Comparison of ENCODE assay signal across 8 cellular contexts in the genomic region with DNA sequence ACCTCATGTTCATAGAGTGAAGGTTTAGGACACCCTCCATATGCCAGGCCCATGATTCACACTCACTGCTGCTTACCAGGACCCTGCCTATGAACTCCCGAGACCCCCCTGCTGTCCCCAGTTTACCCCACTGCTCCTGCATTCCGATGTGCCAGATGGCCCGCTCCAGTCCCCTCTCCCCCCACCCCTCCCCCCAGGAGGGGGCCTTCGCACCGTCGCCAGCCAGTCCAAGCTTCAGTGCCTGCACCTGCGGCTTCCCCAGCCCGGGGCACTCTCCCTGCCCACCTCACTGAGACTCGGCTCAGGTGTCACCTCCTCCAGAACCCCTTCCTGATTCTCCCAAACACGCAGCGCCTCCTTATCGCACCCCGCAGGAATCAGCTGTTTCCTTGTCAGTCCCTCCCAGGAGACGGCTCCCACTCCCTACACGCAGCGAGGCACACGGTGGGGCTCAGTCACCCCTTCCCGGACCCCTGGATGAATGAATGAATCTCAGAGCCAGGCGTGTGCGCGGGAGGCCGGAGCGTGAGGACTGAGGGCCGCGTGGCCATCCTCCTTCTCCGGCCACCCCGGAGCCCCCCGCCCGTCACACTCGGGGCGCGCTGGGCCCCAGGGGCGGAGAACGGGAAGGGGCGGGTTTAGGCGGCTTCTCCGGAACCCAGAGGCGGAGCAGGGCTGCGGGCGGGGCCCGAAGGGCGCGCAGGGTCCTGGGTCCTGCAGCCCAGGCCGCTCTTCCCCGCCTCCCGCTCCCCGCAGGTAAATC. TPM values are rescaled to one million over a fixed set of nuclear protein-coding genes. Genes with fewer than 3 reads are reported as not detected.
DNase-seq lines count a peak whose midpoint lies in the region; ATAC-seq and TF ChIP-seq lines count a peak whose summit lies in the region.

No MANE protein-coding gene starts in this region.

- H3K27me3 ChIP-seq in stomach, result peaks cover 0 to 6% (median 0%) of the 10 kb centered on the region in 3 donors

- peak overlapping the region; percentile 69 for H3K27ac Mint-ChIP-seq in activated CD8-positive, alpha-beta T cell treated with anti-CD3 and anti-CD28 coated beads, Interleukin-2, amount 10 ng/mL, durations not matched to agents 7 days and 5 days
- peak overlapping the region; percentile 28 for H3K27ac Mint-ChIP-seq in endothelial cell (ENCODE audit: unreplicated experiment)

- peak; percentile 53 for ATAC-seq in GM18505 (IDR thresholded peaks at IDR 0.05; ENCODE audit: unreplicated experiment)
- peak; percentile 55 for ATAC-seq in HG02852 (IDR thresholded peaks at IDR 0.05; ENCODE audit: unreplicated experiment)
- ATAC-seq in activated CD8-positive, alpha-beta T cell treated with anti-CD3 and anti-CD28 coated beads, Interleukin-2, amount 10 ng/mL, durations not matched to agents 7 days and 5 days, result peak; percentile 77
- ATAC-seq in GM19452 (IDR thresholded peaks at IDR 0.05; ENCODE audit: unreplicated experiment), result no peak

- peak; percentile 19 to 58 for DNase-seq in NCI-H526 (lab: John Stamatoyannopoulos, UW)
- peak; percentile 77 for DNase-seq in activated CD8-positive, alpha-beta T cell treated with anti-CD3 and anti-CD28 coated beads, Interleukin-2, amount 10 ng/mL, durations not matched to agents 7 days and 5 days
- peak; percentile 56 for DNase-seq in endothelial cell (ENCODE audit: low spot score)
- peak; percentile 60 for DNase-seq in mucosa of gallbladder (ENCODE audit: low spot score)
- peak; percentile 68 for DNase-seq in stomach

- POLR2A ChIA-PET in activated CD8-positive, alpha-beta T cell treated with anti-CD3 and anti-CD28 coated beads, Interleukin-2, amount 10 ng/mL, durations not matched to agents 7 days and 5 days (lab: Charles Lee), result interaction anchor here (0.5 kb wide), 1 partner anchor 836 kb away, joined by 3 read pairs; no protein-coding TSS in a partner anchor

- peak overlapping the region; percentile 78 for H3K4me3 Mint-ChIP-seq in activated CD8-positive, alpha-beta T cell treated with anti-CD3 and anti-CD28 coated beads, Interleukin-2, amount 10 ng/mL, durations not matched to agents 7 days and 5 days
- H3K4me3 Mint-ChIP-seq in endothelial cell (ENCODE audit: unreplicated experiment), result peak overlapping the region; percentile 87

- TF ChIP-seq EP300 in stomach (IDR thresholded peaks at IDR 0.05), result no peak

- H3K9me3 ChIP-seq in stomach, result no peaks in the 10 kb centered on the region

- CTCF ChIA-PET in activated CD8-positive, alpha-beta T cell treated with anti-CD3 and anti-CD28 coated beads, Interleukin-2, amount 10 ng/mL, durations not matched to agents 7 days and 5 days (lab: Charles Lee), result interaction anchor here (1.1 to 1.5 kb wide), 3 partner anchors 19 to 25 kb away, joined by 4 to 5 read pairs (median 4); a partner anchor contains a TSS

- peak overlapping the region; percentile 69 to 80 (median 71) for H3K4me3 ChIP-seq in stomach

- peaks cover 63 to 92% (median 86%) of the 10 kb centered on the region in 4 donors for H3K4me1 ChIP-seq in stomach

- WGBS in stomach, 5 donors, result 1 to 2% (median 1%) methylated on average over 33 to 47 of the region's 47 CpGs

- TF ChIP-seq CTCF in endothelial cell (IDR thresholded peaks at IDR 0.05; ENCODE audit: unreplicated experiment) (no peak), stomach (IDR thresholded peaks at IDR 0.05) (no peak)

- H3K36me3 ChIP-seq in stomach, result peaks cover 4 to 15% (median 14%) of the 10 kb centered on the region in 4 donors

- H3K27me3 Mint-ChIP-seq in activated CD8-positive, alpha-beta T cell treated with anti-CD3 and anti-CD28 coated beads, Interleukin-2, amount 10 ng/mL, durations not matched to agents 7 days and 5 days (ENCODE audit: low read depth), result no peaks in the 10 kb centered on the region
- H3K27me3 Mint-ChIP-seq in endothelial cell (ENCODE audit: unreplicated experiment), result peaks cover 24% of the 10 kb centered on the region

- peaks cover 36% of the 10 kb centered on the region for H3K4me1 Mint-ChIP-seq in activated CD8-positive, alpha-beta T cell treated with anti-CD3 and anti-CD28 coated beads, Interleukin-2, amount 10 ng/mL, durations not matched to agents 7 days and 5 days (ENCODE audit: low read depth)
- H3K4me1 Mint-ChIP-seq in endothelial cell (ENCODE audit: unreplicated experiment), result peaks cover 28% of the 10 kb centered on the region

- intact Hi-C loops in stomach (cut with DNase I; ENCODE audit: low total_unique reads), result no loop called here

- H3K27ac ChIP-seq in stomach, result peak overlapping the region; percentile 90 to 99 (median 98)

- peak; percentile 64 for TF ChIP-seq POLR2A in GM18505 (IDR thresholded peaks at IDR 0.05; ENCODE audit: borderline replicate concordance, extremely low read depth, insufficient read depth, insufficient read length)
- TF ChIP-seq POLR2A in stomach (IDR thresholded peaks at IDR 0.05), result no peak

- H3K9me3 Mint-ChIP-seq in activated CD8-positive, alpha-beta T cell treated with anti-CD3 and anti-CD28 coated beads, Interleukin-2, amount 10 ng/mL, durations not matched to agents 7 days and 5 days (ENCODE audit: insufficient read depth), result no peaks in the 10 kb centered on the region
- H3K9me3 Mint-ChIP-seq in endothelial cell (ENCODE audit: unreplicated experiment), result no peaks in the 10 kb centered on the region

- no peaks in the 10 kb centered on the region for H3K36me3 Mint-ChIP-seq in activated CD8-positive, alpha-beta T cell treated with anti-CD3 and anti-CD28 coated beads, Interleukin-2, amount 10 ng/mL, durations not matched to agents 7 days and 5 days (ENCODE audit: low read depth)
- H3K36me3 Mint-ChIP-seq in endothelial cell (ENCODE audit: low read depth, unreplicated experiment), result peaks cover 16% of the 10 kb centered on the region

RNA-seq across cellular contexts. Expression of a gene that starts 1.7 kb away (rescaled TPM):
- 10 to 100 TPM; 18.5 to 21.8 TPM for total RNA-seq in activated CD8-positive, alpha-beta T cell treated with anti-CD3 and anti-CD28 coated beads, Interleukin-2, amount 10 ng/mL, durations not matched to agents 7 days and 5 days
- total RNA-seq in endothelial cell (ENCODE audit: unreplicated experiment) (117 TPM), mucosa of gallbladder (285 TPM), stomach (100 to 1,000 TPM in 3 of 5 donors, 10 to 100 TPM in 2; 74.2 to 158 (median 107) TPM)
- polyA plus RNA-seq in stomach, result 10 to 100 TPM; 45.2 to 61.3 (median 54.4) TPM

RNA-seq across cellular contexts. Expression of a gene that starts 25.6 kb away (rescaled TPM):
- total RNA-seq in activated CD8-positive, alpha-beta T cell treated with anti-CD3 and anti-CD28 coated beads, Interleukin-2, amount 10 ng/mL, durations not matched to agents 7 days and 5 days, result 10 to 100 TPM; 37.6 to 39.6 TPM
- 40.9 TPM for total RNA-seq in endothelial cell (ENCODE audit: unreplicated experiment)
- total RNA-seq in mucosa of gallbladder, result 38.6 TPM
- total RNA-seq in stomach, result 10 to 100 TPM; 38.0 to 97.6 (median 93.4) TPM
- polyA plus RNA-seq in stomach, result 10 to 100 TPM; 22.9 to 27.1 (median 26.6) TPM

RNA-seq across cellular contexts. Expression of a gene that starts 34.8 kb away (rescaled TPM):
- total RNA-seq in activated CD8-positive, alpha-beta T cell treated with anti-CD3 and anti-CD28 coated beads, Interleukin-2, amount 10 ng/mL, durations not matched to agents 7 days and 5 days, result 10 to 100 TPM; 15.7 to 17.7 TPM
- total RNA-seq in endothelial cell (ENCODE audit: unreplicated experiment) (119 TPM), mucosa of gallbladder (82.2 TPM), stomach (10 to 100 TPM; 18.2 to 87.5 (median 53.5) TPM)
- polyA plus RNA-seq in stomach, result 10 to 100 TPM; 18.0 to 40.5 (median 32.9) TPM
